In the genomic region with DNA sequence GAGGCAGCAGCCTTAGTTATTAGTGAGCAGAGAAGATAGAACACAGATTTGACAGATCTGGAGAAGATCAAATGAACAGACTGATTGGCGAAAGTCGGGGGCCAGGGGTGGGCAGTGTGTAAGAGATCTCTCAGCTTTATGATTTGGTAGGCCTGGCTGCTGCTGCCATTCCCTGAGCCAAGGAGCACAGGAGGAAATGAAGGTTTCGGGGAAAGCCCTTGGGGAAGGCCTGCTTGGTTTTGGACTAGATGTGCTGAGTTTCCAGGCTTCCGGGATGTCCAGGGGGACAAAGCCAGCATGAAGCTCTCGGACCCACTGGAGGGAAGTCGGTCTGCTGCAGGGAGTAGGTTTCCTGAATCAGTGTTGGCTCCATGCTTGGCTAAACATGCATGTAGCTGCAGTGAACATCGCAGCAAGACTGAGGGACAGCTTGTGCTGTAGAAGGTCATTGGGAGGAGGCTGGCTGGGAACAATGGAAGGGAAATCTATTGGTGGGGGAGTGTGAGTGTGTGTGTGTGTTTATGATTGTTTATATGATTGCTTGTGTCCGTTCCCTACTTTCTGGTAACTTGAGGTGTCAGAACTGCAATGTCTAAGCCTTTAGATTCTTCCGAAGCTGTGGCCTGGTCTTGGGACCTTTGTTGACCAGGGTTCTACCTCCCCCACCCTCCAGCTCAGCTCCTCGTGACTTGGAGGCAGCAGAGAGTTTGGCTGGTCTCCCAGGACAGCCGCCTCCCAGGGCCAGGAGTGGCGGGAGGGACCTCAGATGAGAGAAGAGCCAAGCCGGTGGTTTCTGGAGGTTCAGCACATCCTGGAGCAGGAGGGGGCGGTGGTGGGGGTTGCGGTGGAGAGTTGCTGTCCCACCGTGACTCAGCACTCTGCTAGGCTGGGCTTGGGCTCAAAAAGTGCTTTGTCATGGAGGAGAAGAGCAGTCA, we compare ENCODE assay signal across 8 cellular contexts. TPM values are rescaled to one million over a fixed set of nuclear protein-coding genes. Genes with fewer than 3 reads are reported as not detected.
DNase-seq lines count a peak whose midpoint lies in the region; ATAC-seq lines count a peak whose summit lies in the region.

No MANE protein-coding gene starts in this region.

- no peak for ATAC-seq in T-cell (replicated peaks in 1 of 4)
- no peak for ATAC-seq in GM18861 (IDR thresholded peaks at IDR 0.05; ENCODE audit: unreplicated experiment)

- H3K27me3 Mint-ChIP-seq in T-cell, result no peaks in the 10 kb centered on the region

- H3K36me3 Mint-ChIP-seq in T-cell, result peaks cover 3% of the 10 kb centered on the region

- DNase-seq in activated effector memory CD4-positive, alpha-beta T cell treated with anti-CD3 and anti-CD28 coated beads, Interleukin-2, amount 50 U/mL, for 16 hours, result peak; percentile 76
- DNase-seq in activated effector memory CD4-positive, alpha-beta T cell treated with Interleukin-2 at 50 U/mL for 16 hours, result no peak
- peak; percentile 41 for DNase-seq in NCI-H1048 (lab: John Stamatoyannopoulos, UW)
- DNase-seq in T-cell, result peak in 23 of 34 experiments; percentile 29 to 69 (median 39)
- peak; percentile 97 for DNase-seq in cerebellar cortex (ENCODE audit: low spot score)
- DNase-seq in iris pigment epithelial cell (ENCODE audit: low read depth), result peak; percentile 99

- CTCF ChIA-PET in T-cell (lab: Charles Lee), result interaction anchor here (0.6 to 1.0 kb wide), 2 partner anchors 174 to 228 kb away, joined by 3 to 4 read pairs; no protein-coding TSS in a partner anchor

- H3K4me3 Mint-ChIP-seq in T-cell, result no peak overlapping the region

- H3K4me3 ChIP-seq in skin epidermis, result no peak overlapping the region

- peak overlapping the region in 1 of 2 donors; percentile 49 for H3K27ac Mint-ChIP-seq in T-cell

- peaks cover 35 to 49% (median 37%) of the 10 kb centered on the region in 3 donors for H3K4me1 Mint-ChIP-seq in T-cell

- peak overlapping the region in 20 of 21 experiments; percentile 75 to 100 (median 96) for H3K27ac ChIP-seq in skin epidermis

- POLR2A ChIA-PET in T-cell (lab: Charles Lee), result interaction anchor here (0.6 to 1.6 kb wide), 4 partner anchors 9 to 1059 kb away, joined by 3 to 7 read pairs (median 4); no protein-coding TSS in a partner anchor

- no peaks in the 10 kb centered on the region for H3K9me3 Mint-ChIP-seq in T-cell

RNA-seq across cellular contexts. Expression of a gene that starts 4.0 kb away (rescaled TPM):
- total RNA-seq in T-cell, result 1,000 to 10,000 TPM in 2 of 5 donors, 100 to 1,000 TPM in 3; 575 to 1,574 (median 654) TPM

RNA-seq across cellular contexts. Expression of a gene that starts 21.3 kb away (rescaled TPM):
- under 1 TPM in 3 of 5 donors, not detected in 2; 0.07 to 0.23 (median 0.13) TPM for total RNA-seq in T-cell

RNA-seq across cellular contexts. Expression of a gene that starts 54.1 kb away (rescaled TPM):
- total RNA-seq in T-cell, result under 1 TPM in 2 of 5 donors, not detected in 3; 0.12 to 0.28 TPM
